ENCODE assay signal across 26 cellular contexts in genomic region chr12:95672166-95672565, GRCh38.
"Had no signal": no experiment of that assay in that cellular context is flagged by ENCODE, and none has a peak within 500 bp of the region (broad histone marks: within the 10 kb centered on the region; RNA-seq: fewer than 3 reads in every experiment).

No MANE protein-coding gene starts in this region.

- H3K36me3 ChIP-seq: suprapubic skin, thoracic aorta, thyroid gland, tibial nerve, transverse colon, upper lobe of right lung, uterus, vagina had no signal

- ATAC-seq: stimulated activated effector memory CD8-positive, alpha-beta T cell treated with anti-CD3 and anti-CD28 coated beads, Interleukin-12 subunit alpha, Interleukin-12 subunit beta, amount 100 ng/mL, for 72 hours; stimulated activated memory B cell treated with anti-CD40 and anti-IgM and Interleukin-4, amounts not matched to agents 10 μg/mL and 1 μg/mL and 100 μg/mL, for 72 hours; stimulated activated naive B cell treated with anti-CD40 and anti-IgM and Interleukin-4, amounts not matched to agents 10 μg/mL and 1 μg/mL and 100 μg/mL, for 72 hours; stimulated activated naive CD8-positive, alpha-beta T cell treated with anti-CD3 and anti-CD28 coated beads, Interleukin-15, amount 100 ng/mL, for 72 hours; stimulated activated naive CD8-positive, alpha-beta T cell treated with anti-CD3 and anti-CD28 coated beads, Interleukin-15, Interleukin-2, amounts not matched to agents 100 U/mL and 50 U/mL, for 24 hours; upper lobe of right lung had no signal

- H3K4me3 Mint-ChIP-seq: stimulated activated effector memory CD8-positive, alpha-beta T cell treated with anti-CD3 and anti-CD28 coated beads, Interleukin-12 subunit alpha, Interleukin-12 subunit beta, amount 100 ng/mL, for 72 hours; stimulated activated memory B cell treated with anti-CD40 and anti-IgM and Interleukin-4, amounts not matched to agents 10 μg/mL and 1 μg/mL and 100 μg/mL, for 72 hours; stimulated activated naive B cell treated with anti-CD40 and anti-IgM and Interleukin-4, amounts not matched to agents 10 μg/mL and 1 μg/mL and 100 μg/mL, for 72 hours; stimulated activated naive CD8-positive, alpha-beta T cell treated with anti-CD3 and anti-CD28 coated beads, Interleukin-15, amount 100 ng/mL, for 72 hours; stimulated activated naive CD8-positive, alpha-beta T cell treated with anti-CD3 and anti-CD28 coated beads, Interleukin-15, Interleukin-2, amounts not matched to agents 100 ng/mL and 50 ng/mL, for 24 hours; type B pancreatic cell had no signal

- H3K4me3 ChIP-seq: stomach, suprapubic skin, testis, thoracic aorta, thyroid gland, tibial artery, tibial nerve, transverse colon, upper lobe of left lung, upper lobe of right lung, uterus, vagina had no signal

- H3K27me3 Mint-ChIP-seq: stimulated activated naive CD8-positive, alpha-beta T cell treated with anti-CD3 and anti-CD28 coated beads, Interleukin-15, amount 100 ng/mL, for 72 hours; stimulated activated naive CD8-positive, alpha-beta T cell treated with anti-CD3 and anti-CD28 coated beads, Interleukin-15, Interleukin-2, amounts not matched to agents 100 ng/mL and 50 ng/mL, for 24 hours; type B pancreatic cell had no signal

- H3K36me3 Mint-ChIP-seq: stimulated activated effector memory CD8-positive, alpha-beta T cell treated with anti-CD3 and anti-CD28 coated beads, Interleukin-12 subunit alpha, Interleukin-12 subunit beta, amount 100 ng/mL, for 72 hours; stimulated activated memory B cell treated with anti-CD40 and anti-IgM and Interleukin-4, amounts not matched to agents 10 μg/mL and 1 μg/mL and 100 μg/mL, for 72 hours; stimulated activated naive B cell treated with anti-CD40 and anti-IgM and Interleukin-4, amounts not matched to agents 10 μg/mL and 1 μg/mL and 100 μg/mL, for 72 hours had no signal

- H3K27ac ChIP-seq: stomach, suprapubic skin, testis, thoracic aorta, thyroid gland, tibial artery, tibial nerve, transverse colon, upper lobe of left lung, upper lobe of right lung, uterus, vagina had no signal

- H3K4me1 ChIP-seq: thyroid gland, upper lobe of right lung, uterus had no signal

- H3K4me1 Mint-ChIP-seq: stimulated activated effector memory CD8-positive, alpha-beta T cell treated with anti-CD3 and anti-CD28 coated beads, Interleukin-12 subunit alpha, Interleukin-12 subunit beta, amount 100 ng/mL, for 72 hours; stimulated activated memory B cell treated with anti-CD40 and anti-IgM and Interleukin-4, amounts not matched to agents 10 μg/mL and 1 μg/mL and 100 μg/mL, for 72 hours; stimulated activated naive CD8-positive, alpha-beta T cell treated with anti-CD3 and anti-CD28 coated beads, Interleukin-15, amount 100 ng/mL, for 72 hours had no signal

- H3K27ac Mint-ChIP-seq: stimulated activated effector memory CD8-positive, alpha-beta T cell treated with anti-CD3 and anti-CD28 coated beads, Interleukin-12 subunit alpha, Interleukin-12 subunit beta, amount 100 ng/mL, for 72 hours; stimulated activated memory B cell treated with anti-CD40 and anti-IgM and Interleukin-4, amounts not matched to agents 10 μg/mL and 1 μg/mL and 100 μg/mL, for 72 hours; stimulated activated naive B cell treated with anti-CD40 and anti-IgM and Interleukin-4, amounts not matched to agents 10 μg/mL and 1 μg/mL and 100 μg/mL, for 72 hours; stimulated activated naive CD8-positive, alpha-beta T cell treated with anti-CD3 and anti-CD28 coated beads, Interleukin-15, amount 100 ng/mL, for 72 hours; stimulated activated naive CD8-positive, alpha-beta T cell treated with anti-CD3 and anti-CD28 coated beads, Interleukin-15, Interleukin-2, amounts not matched to agents 100 ng/mL and 50 ng/mL, for 24 hours; type B pancreatic cell had no signal

- H3K9me3 ChIP-seq: stomach, suprapubic skin, testis, thoracic aorta, thyroid gland, tibial artery, tibial nerve, transverse colon, upper lobe of left lung, upper lobe of right lung, uterus, vagina had no signal

- H3K9me3 Mint-ChIP-seq: stimulated activated effector memory CD8-positive, alpha-beta T cell treated with anti-CD3 and anti-CD28 coated beads, Interleukin-12 subunit alpha, Interleukin-12 subunit beta, amount 100 ng/mL, for 72 hours; stimulated activated memory B cell treated with anti-CD40 and anti-IgM and Interleukin-4, amounts not matched to agents 10 μg/mL and 1 μg/mL and 100 μg/mL, for 72 hours; stimulated activated naive B cell treated with anti-CD40 and anti-IgM and Interleukin-4, amounts not matched to agents 10 μg/mL and 1 μg/mL and 100 μg/mL, for 72 hours; stimulated activated naive CD8-positive, alpha-beta T cell treated with anti-CD3 and anti-CD28 coated beads, Interleukin-15, amount 100 ng/mL, for 72 hours; stimulated activated naive CD8-positive, alpha-beta T cell treated with anti-CD3 and anti-CD28 coated beads, Interleukin-15, Interleukin-2, amounts not matched to agents 100 ng/mL and 50 ng/mL, for 24 hours; type B pancreatic cell had no signal

- H3K27me3 ChIP-seq: stomach, suprapubic skin, testis, thyroid gland, tibial artery, tibial nerve, transverse colon, upper lobe of left lung, upper lobe of right lung, uterus, vagina had no signal

- DNase-seq: stimulated activated CD4-positive, alpha-beta T cell treated with anti-CD3 and anti-CD28 coated beads, Interleukin-2, amount 100 ng/mL, for 48 hours; stimulated activated CD4-positive, alpha-beta T cell treated with anti-CD3 and anti-CD28 coated beads, Interleukin-4, amount 100 ng/mL, for 1 hour; stimulated activated CD4-positive, alpha-beta T cell treated with anti-CD3 and anti-CD28 coated beads, Interleukin-4, amount 100 ng/mL, for 24 hours; stimulated activated CD4-positive, alpha-beta T cell treated with anti-CD3 and anti-CD28 coated beads, Interleukin-4, amount 100 ng/mL, for 4 hours; stimulated activated CD8-positive, alpha-beta memory T cell treated with anti-CD3 and anti-CD28 coated beads, Interleukin-4, amount 100 ng/mL, for 48 hours; stimulated activated naive B cell treated with anti-CD40 and anti-IgM and Interleukin-4, amounts not matched to agents 10 μg/mL and 1 μg/mL and 100 μg/mL, for 72 hours; stimulated activated naive CD4-positive, alpha-beta T cell; stimulated activated naive CD8-positive, alpha-beta T cell treated with anti-CD3 and anti-CD28 coated beads, Interleukin-15, amount 100 ng/mL, for 72 hours; stimulated activated naive CD8-positive, alpha-beta T cell treated with anti-CD3 and anti-CD28 coated beads, Interleukin-15, Interleukin-2, amounts not matched to agents 100 U/mL and 50 U/mL, for 24 hours; stomach; substantia nigra; testis; thyroid gland; tibial artery; transverse colon; upper lobe of right lung; uterus had no signal
